19 cellular contexts compared by ENCODE assay signal in the genomic region with DNA sequence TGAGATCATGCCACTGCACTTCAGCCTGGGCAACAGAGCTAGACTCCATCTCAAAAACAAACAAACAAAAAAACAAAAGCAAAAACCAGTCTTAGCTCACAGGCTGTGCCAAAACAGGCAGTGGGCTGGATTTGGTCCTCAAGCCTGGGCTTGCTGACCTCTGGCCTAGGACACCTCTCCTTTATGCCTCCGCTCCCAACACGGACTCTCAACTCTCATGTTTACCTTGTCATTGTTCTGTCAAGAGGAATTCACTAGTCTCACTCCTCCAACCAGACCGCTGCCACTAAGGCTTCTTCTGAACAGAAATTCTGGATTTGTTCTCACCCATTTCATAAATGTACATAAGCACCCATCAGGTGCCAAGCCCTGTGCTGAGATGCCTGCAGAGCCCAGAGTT. TPM values are rescaled to one million over a fixed set of nuclear protein-coding genes. Genes with fewer than 3 reads are reported as not detected.
DNase-seq lines count a peak whose midpoint lies in the region; ATAC-seq and TF ChIP-seq lines count a peak whose summit lies in the region.
"Had no signal": no experiment of that assay in that cellular context is flagged by ENCODE, and none has a peak within 500 bp of the region (broad histone marks: within the 10 kb centered on the region; RNA-seq: fewer than 3 reads in every experiment).

No MANE protein-coding gene starts in this region.

- H3K27ac Mint-ChIP-seq in type B pancreatic cell: peak overlapping the region; percentile 6
- H3K27ac Mint-ChIP-seq: CD4-positive, CD25-positive, alpha-beta regulatory T cell had no signal

- H4K20me1 ChIP-seq in hepatocyte (ENCODE audit: insufficient read depth, poor library complexity, severe bottlenecking): no peaks in the 10 kb centered on the region
- H4K20me1 ChIP-seq: BLaER1 had no signal

- no peak for TF ChIP-seq CTCF in hepatocyte (IDR thresholded peaks at IDR 0.05; ENCODE audit: poor library complexity)
- no peak for TF ChIP-seq CTCF in spleen (IDR thresholded peaks at IDR 0.05 in 8 of 11, conservative IDR thresholded peaks at IDR 0.05 in 3 of 11)
- TF ChIP-seq CTCF in type B pancreatic cell (conservative IDR thresholded peaks at IDR 0.05): no peak

- H3K9me3 ChIP-seq in hepatocyte (ENCODE audit: low read depth): no peaks in the 10 kb centered on the region
- no peaks in the 10 kb centered on the region for H3K9me3 ChIP-seq in spleen
- H3K9me3 ChIP-seq: BE2C, BLaER1 had no signal

- 63% methylated on average over 3 of the region's 3 CpGs for WGBS in hepatocyte (ENCODE audit: low lambda C conversion rate, missing lambda C conversion rate)
- 89 to 95% (median 92%) methylated on average over 3 of the region's 3 CpGs for WGBS in spleen, 5 donors

- H3K36me3 ChIP-seq in hepatocyte (replicated peaks; ENCODE audit: insufficient read depth, low read depth) (no peaks in the 10 kb centered on the region), spleen (no peaks in the 10 kb centered on the region)
- H3K36me3 ChIP-seq: BE2C, BLaER1 had no signal

- no peak for TF ChIP-seq POLR2A in spleen (IDR thresholded peaks at IDR 0.05)

- peaks cover 27% of the 10 kb centered on the region for H3K27me3 Mint-ChIP-seq in type B pancreatic cell
- peaks cover 25% of the 10 kb centered on the region for H3K27me3 Mint-ChIP-seq in activated T-cell treated with anti-CD3 and anti-CD28 coated beads, Interleukin-2, amount 50 U/mL, for 4 hours (ENCODE audit: low read depth)

- no peak overlapping the region for H3K27ac ChIP-seq in hepatocyte
- H3K27ac ChIP-seq in spleen: no peak overlapping the region
- H3K27ac ChIP-seq: BLaER1 had no signal

- no peaks in the 10 kb centered on the region for H3K9me3 Mint-ChIP-seq in type B pancreatic cell
- no peaks in the 10 kb centered on the region for H3K9me3 Mint-ChIP-seq in activated T-cell treated with anti-CD3 and anti-CD28 coated beads, Interleukin-2, amount 50 U/mL, for 4 hours
- H3K9me3 Mint-ChIP-seq: CD4-positive, alpha-beta memory T cell; CD8-positive, alpha-beta memory T cell had no signal

- DNase-seq in hepatocyte (ENCODE audit: low spot score): peak; percentile 3
- peak; percentile 45 for DNase-seq in sciatic nerve (ENCODE audit: low spot score)
- DNase-seq in spleen: peak; percentile 29
- no peak for DNase-seq in type B pancreatic cell (ENCODE audit: extremely low spot score, unreplicated experiment)
- DNase-seq in middle frontal gyrus (ENCODE audit: extremely low spot score, low spot score): no peak
- DNase-seq in activated T-cell treated with anti-CD3 and anti-CD28 coated beads, Interleukin-2, amount 50 U/mL, for 4 hours: no peak
- DNase-seq: DMS 273 treated with DMSO at 0.1 percent for 48 hours, DMS153, DMS79 had no signal

- no peak overlapping the region for H3K4me2 ChIP-seq in hepatocyte

- peaks cover 6% of the 10 kb centered on the region for H3K4me1 Mint-ChIP-seq in type B pancreatic cell (ENCODE audit: unreplicated experiment)
- no peaks in the 10 kb centered on the region for H3K4me1 Mint-ChIP-seq in activated T-cell treated with anti-CD3 and anti-CD28 coated beads, Interleukin-2, amount 50 U/mL, for 4 hours (ENCODE audit: low read depth)
- H3K4me1 Mint-ChIP-seq: CD8-positive, alpha-beta memory T cell had no signal

- H3K4me3 ChIP-seq in hepatocyte (no peak overlapping the region), spleen (no peak overlapping the region)
- H3K4me3 ChIP-seq: BLaER1, GM12878 had no signal

- peaks cover 11% of the 10 kb centered on the region for H3K4me1 ChIP-seq in hepatocyte (ENCODE audit: insufficient read depth)
- H3K4me1 ChIP-seq in spleen: peaks cover 0 to 37% (median 2%) of the 10 kb centered on the region in 6 donors

- no peak overlapping the region for H3K4me3 Mint-ChIP-seq in type B pancreatic cell
- H3K4me3 Mint-ChIP-seq in activated T-cell treated with anti-CD3 and anti-CD28 coated beads, Interleukin-2, amount 50 U/mL, for 4 hours: no peak overlapping the region
- H3K4me3 Mint-ChIP-seq: CD14-positive monocyte; CD4-positive, alpha-beta memory T cell; CD4-positive, CD25-positive, alpha-beta regulatory T cell; CD8-positive, alpha-beta memory T cell had no signal

- no peaks in the 10 kb centered on the region for H3K9me2 ChIP-seq in hepatocyte (replicated peaks; ENCODE audit: insufficient read depth)

- H2AFZ ChIP-seq in hepatocyte: no peak overlapping the region

- intact Hi-C loops in sciatic nerve (cut with DNase I) (no loop called here), spleen (cut with DNase I; ENCODE audit: low total_unique reads) (loop anchor here (5.0 kb wide), 1 partner anchor 500 kb away; no protein-coding TSS in a partner anchor)

- ATAC-seq in sciatic nerve (no peak), esophagus mucosa (no peak)
- ATAC-seq in activated T-cell treated with anti-CD3 and anti-CD28 coated beads, Interleukin-2, amount 50 U/mL, for 4 hours: no peak

- H3K79me2 ChIP-seq in hepatocyte: no peaks in the 10 kb centered on the region

- no peaks in the 10 kb centered on the region for H3K36me3 Mint-ChIP-seq in type B pancreatic cell
- H3K36me3 Mint-ChIP-seq in activated T-cell treated with anti-CD3 and anti-CD28 coated beads, Interleukin-2, amount 50 U/mL, for 4 hours (ENCODE audit: insufficient read depth): no peaks in the 10 kb centered on the region
- H3K36me3 Mint-ChIP-seq: CD14-positive monocyte; CD4-positive, alpha-beta memory T cell; CD4-positive, CD25-positive, alpha-beta regulatory T cell; CD8-positive, alpha-beta memory T cell had no signal

- H3K27me3 ChIP-seq in hepatocyte (no peaks in the 10 kb centered on the region), spleen (replicated peaks in 1 of 7) (peaks cover 0 to 55% (median 0%) of the 10 kb centered on the region in 7 donors)
- H3K27me3 ChIP-seq: BLaER1 had no signal

RNA-seq across cellular contexts. Expression of gene FAM83F, which starts 42.6 kb away (rescaled TPM):
- 10.4 and 12.8 TPM in 2 replicates for total RNA-seq in hepatocyte
- polyA plus RNA-seq in hepatocyte: 10.8 and 16.5 TPM in 2 replicates
- 11.4 TPM for total RNA-seq in sciatic nerve
- total RNA-seq in spleen: under 1 TPM in 6 of 7 donors, not detected in 1; 0.06 to 0.28 (median 0.18) TPM
- polyA plus RNA-seq in spleen: under 1 TPM in 2 of 3 donors, not detected in 1; 0.02 to 0.13 TPM
- total RNA-seq in type B pancreatic cell (ENCODE audit: low replicate concordance): 12.4 and 37.5 TPM in 2 replicates
- total RNA-seq in activated T-cell treated with anti-CD3 and anti-CD28 coated beads, Interleukin-2, amount 50 U/mL, for 4 hours: 1 to 10 TPM; 1.4 to 2.1 (median 2.0) TPM
- total RNA-seq in esophagus mucosa: 50.7 TPM
- total RNA-seq: A673 had no signal
- polyA plus RNA-seq: AG04450; CD4-positive, alpha-beta memory T cell had no signal

Comparison
In these comparisons a context has a peak if more than half of its experiments do, and no peak if none do; other contexts are left out.
1. DNase-seq: peak in hepatocyte (single experiment), sciatic nerve (single experiment) and spleen (single experiment); none in type B pancreatic cell (single experiment), middle frontal gyrus (single experiment) and activated T-cell treated with anti-CD3 and anti-CD28 coated beads, Interleukin-2, amount 50 U/mL, for 4 hours (single experiment).